ENCODE assay signal across 23 cellular contexts in genomic region chr7:31006864-31007263, GRCh38. TPM values are rescaled to one million over a fixed set of nuclear protein-coding genes. Genes with fewer than 3 reads are reported as not detected.
"Had no signal": no experiment of that assay in that cellular context is flagged by ENCODE, and none has a peak within 500 bp of the region (broad histone marks: within the 10 kb centered on the region; RNA-seq: fewer than 3 reads in every experiment).

No MANE protein-coding gene starts in this region.

- H3K27me3 ChIP-seq: left lung had no signal

- H3K9ac ChIP-seq: parathyroid adenoma had no signal

- H3K4me1 ChIP-seq: left lung, parathyroid adenoma, psoas muscle had no signal

- H3K9me3 ChIP-seq: psoas muscle had no signal

- H3K27ac ChIP-seq: left lung, parathyroid adenoma, psoas muscle had no signal

- FAIRE-seq: islet of Langerhans had no signal

- H3K79me2 ChIP-seq: parathyroid adenoma had no signal

- DNase-seq: cortex of kidney; dorsolateral prefrontal cortex; effector CD8-positive, alpha-beta T cell; foreskin melanocyte; heart right ventricle; hypothalamus; kidney glomerular epithelial cell; left lung; mesenchymal stem cell; naive B cell; psoas muscle; retina; stimulated activated CD4-positive, alpha-beta T cell treated with anti-CD3 and anti-CD28 coated beads, Interleukin-12 subunit alpha, Interleukin-12 subunit beta, amount 100 ng/mL, for 4 hours; stimulated activated naive CD4-positive, alpha-beta T cell; trophoblast cell had no signal

- ATAC-seq: left lung, sciatic nerve had no signal

- H2AFZ ChIP-seq: parathyroid adenoma had no signal

- H3K36me3 ChIP-seq: heart right ventricle, left lung had no signal

- H3K4me3 ChIP-seq: dorsolateral prefrontal cortex, heart right ventricle, left lung, lung, psoas muscle, skin epidermis had no signal

RNA-seq across cellular contexts. Expression of gene GHRHR, which starts 43.1 kb away (rescaled TPM):
- total RNA-seq: heart right ventricle, left lung, omental fat pad, psoas muscle, urinary bladder had no signal
- polyA plus RNA-seq: esophagus, heart right ventricle, urinary bladder had no signal
